In the genomic region with DNA sequence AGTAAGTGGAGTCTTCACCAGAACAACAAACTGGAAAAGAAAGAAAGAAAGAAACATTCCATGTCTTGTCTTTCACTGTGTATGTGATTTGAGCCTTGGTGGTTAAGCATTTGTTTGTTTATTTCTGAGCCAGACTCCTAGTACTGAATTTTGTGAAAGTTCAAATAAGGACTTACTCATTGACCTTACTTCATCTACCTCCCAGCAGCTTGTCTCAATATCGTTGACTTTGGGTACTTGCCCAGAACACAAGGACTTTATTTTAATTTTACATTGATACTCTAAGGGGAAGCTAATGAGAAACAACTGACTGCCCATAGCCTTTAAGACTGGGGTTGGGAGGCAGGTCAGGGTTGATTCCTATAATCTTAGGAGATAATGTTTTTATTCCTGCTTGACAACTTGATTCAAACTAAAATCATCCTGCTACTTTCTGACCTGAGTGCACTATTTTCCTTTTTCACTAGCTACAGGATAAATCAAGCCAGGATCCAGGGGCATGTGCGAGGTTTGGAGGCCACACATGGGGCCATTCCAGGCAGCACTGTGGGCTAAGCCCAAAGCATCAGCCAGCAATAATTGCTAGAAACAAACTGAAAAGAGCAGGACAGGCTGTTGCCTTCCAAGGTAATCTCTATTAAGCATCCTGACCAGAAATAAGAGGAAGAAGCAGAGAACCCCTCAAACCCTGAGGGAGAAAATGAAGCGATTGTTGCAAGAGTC, we compare ENCODE assay signal across 15 cellular contexts.
DNase-seq lines count a peak whose midpoint lies in the region; ATAC-seq, FAIRE-seq and TF ChIP-seq lines count a peak whose summit lies in the region.
"Had no signal": no experiment of that assay in that cellular context is flagged by ENCODE, and none has a peak within 500 bp of the region (broad histone marks: within the 10 kb centered on the region; RNA-seq: fewer than 3 reads in every experiment).

No MANE protein-coding gene starts in this region.

- no peaks in the 10 kb centered on the region for H4K20me1 ChIP-seq in MM.1S (ENCODE audit: insufficient read depth, low read length)

- peaks cover 5% of the 10 kb centered on the region for H3K36me3 ChIP-seq in thoracic aorta
- no peaks in the 10 kb centered on the region for H3K36me3 ChIP-seq in MM.1S (replicated peaks; ENCODE audit: insufficient read depth, low read length)

- peak; percentile 54 for ATAC-seq in thoracic aorta (ENCODE audit: insufficient number of reproducible peaks, low FRiP score, low read depth)
- no peak for ATAC-seq in GM18870 (IDR thresholded peaks at IDR 0.05; ENCODE audit: unreplicated experiment)
- ATAC-seq: activated CD4-positive, alpha-beta T cell treated with anti-CD3 and anti-CD28 coated beads for 36 hours; GM12878 had no signal

- no peaks in the 10 kb centered on the region for H3K9me2 ChIP-seq in MM.1S (replicated peaks; ENCODE audit: insufficient read depth, low read length)

- peak; percentile 86 for FAIRE-seq in islet of Langerhans (lab: Jason Lieb, UNC)
- FAIRE-seq: GM12878 had no signal

- no peak overlapping the region for H3K9ac ChIP-seq in MM.1S (ENCODE audit: low read length)

- H3K9me3 ChIP-seq in thoracic aorta (no peaks in the 10 kb centered on the region), MM.1S (replicated peaks; ENCODE audit: insufficient read depth, low read length) (no peaks in the 10 kb centered on the region)
- H3K9me3 ChIP-seq: psoas muscle had no signal

- no peak overlapping the region for H3K4me3 ChIP-seq in thoracic aorta
- H3K4me3 ChIP-seq in MM.1S (ENCODE audit: low read length): no peak overlapping the region
- H3K4me3 ChIP-seq: GM12878, psoas muscle had no signal

- peak; percentile 17 for DNase-seq in DMS79 (lab: John Stamatoyannopoulos, UW)
- no peak for DNase-seq in DMS79 treated with DMSO at 0.1 percent for 48 hours (lab: John Stamatoyannopoulos, UW)
- DNase-seq in astrocyte of the hippocampus (ENCODE audit: low read depth, low spot score): peak; percentile 78
- DNase-seq in thoracic aorta (ENCODE audit: low spot score): no peak
- no peak for DNase-seq in NCI-H69 (lab: John Stamatoyannopoulos, UW)
- no peak for DNase-seq in MM.1S
- DNase-seq: activated CD4-positive, alpha-beta T cell treated with anti-CD3 and anti-CD28 coated beads for 36 hours; activated T-cell treated with anti-CD3 and anti-CD28 coated beads, Interleukin-2, amount 50 U/mL, for 1 hour; effector memory CD4-positive, alpha-beta T cell; NCI-H1436 treated with DMSO at 0.1 percent for 48 hours; psoas muscle had no signal

- no peak for TF ChIP-seq CTCF in thoracic aorta (IDR thresholded peaks at IDR 0.05)
- TF ChIP-seq CTCF in MM.1S (IDR thresholded peaks at IDR 0.05; ENCODE audit: low read length): no peak

- H3K4me2 ChIP-seq in MM.1S (ENCODE audit: low read depth, low read length): no peak overlapping the region

- no peak overlapping the region for H2AFZ ChIP-seq in MM.1S (ENCODE audit: low read length)

- no peaks in the 10 kb centered on the region for H3F3A ChIP-seq in MM.1S (ENCODE audit: insufficient read depth, low read length)

- H3K27me3 ChIP-seq in thoracic aorta (replicated peaks; ENCODE audit: insufficient read depth) (no peaks in the 10 kb centered on the region), MM.1S (replicated peaks; ENCODE audit: insufficient read depth, low read length) (no peaks in the 10 kb centered on the region)

- H3K27ac ChIP-seq in thoracic aorta (peak overlapping the region; percentile 34 to 37), MM.1S (ENCODE audit: low read length) (no peak overlapping the region)
- H3K27ac ChIP-seq: 22Rv1, psoas muscle had no signal

- H3K79me2 ChIP-seq in MM.1S (ENCODE audit: low read length): no peaks in the 10 kb centered on the region

- H3K4me1 ChIP-seq in thoracic aorta (ENCODE audit: control insufficient read depth in 1 of 2, low read depth in 2 of 2) (peaks cover 5 to 22% of the 10 kb centered on the region in 2 donors), MM.1S (ENCODE audit: low read length) (peaks cover 6% of the 10 kb centered on the region; the same call in 1 of the 2 replicates)
- H3K4me1 ChIP-seq: psoas muscle had no signal

Comparison
In these comparisons a context has a peak if more than half of its experiments do, and no peak if none do; other contexts are left out.
1. DNase-seq: peak in DMS79 (single experiment) and astrocyte of the hippocampus (single experiment); none in DMS79 treated with DMSO at 0.1 percent for 48 hours (single experiment), thoracic aorta (single experiment), NCI-H69 (single experiment) and MM.1S (single experiment).